In genomic region chr7:158402471-158402870, GRCh38 we compare ENCODE assay signal across 20 cellular contexts.
"Had no signal": no experiment of that assay in that cellular context is flagged by ENCODE, and none has a peak within 500 bp of the region (broad histone marks: within the 10 kb centered on the region; RNA-seq: fewer than 3 reads in every experiment).

No MANE protein-coding gene starts in this region.

- DNase-seq: activated CD4-positive, alpha-beta T cell treated with anti-CD3 and anti-CD28 coated beads, Interleukin-2, amount 10 ng/mL, durations not matched to agents 24 days and 14 days; activated CD8-positive, alpha-beta T cell treated with anti-CD3 and anti-CD28 coated beads, Interleukin-2, amount 10 ng/mL, durations not matched to agents 7 days and 5 days; activated naive CD4-positive, alpha-beta T cell; adrenal gland; hypothalamus; left ventricle myocardium superior; naive B cell; stimulated activated CD4-positive, alpha-beta T cell treated with anti-CD3 and anti-CD28 coated beads, Interleukin-2, amount 100 ng/mL, for 48 hours; stimulated activated CD8-positive, alpha-beta memory T cell treated with anti-CD3 and anti-CD28 coated beads, Interleukin-4, amount 100 ng/mL, for 48 hours; stimulated activated naive B cell treated with anti-CD40 and anti-IgM and Interleukin-4, amounts not matched to agents 10 μg/mL and 1 μg/mL and 100 μg/mL, for 72 hours; upper lobe of left lung had no signal

- H3K9me3 ChIP-seq: adrenal gland had no signal

- H3K4me3 ChIP-seq: adrenal gland, coronary artery, gastroesophageal sphincter, smooth muscle cell, thoracic aorta, upper lobe of left lung had no signal

- H3K27ac ChIP-seq: adrenal gland, coronary artery, gastroesophageal sphincter, thoracic aorta, upper lobe of left lung had no signal

- H3K4me1 Mint-ChIP-seq: activated CD4-positive, alpha-beta T cell treated with anti-CD3 and anti-CD28 coated beads, Interleukin-2, amount 10 ng/mL, durations not matched to agents 24 days and 14 days; central memory CD8-positive, alpha-beta T cell; memory B cell; naive B cell; stimulated activated naive B cell treated with anti-CD40 and anti-IgM and Interleukin-4, amounts not matched to agents 10 μg/mL and 1 μg/mL and 100 μg/mL, for 72 hours had no signal

- ATAC-seq: activated CD4-positive, CD25-positive, alpha-beta regulatory T cell treated with anti-CD3 and anti-CD28 coated beads, Interleukin-2, amount 50 U/mL, for 24 hours; activated CD8-positive, alpha-beta T cell treated with anti-CD3 and anti-CD28 coated beads, Interleukin-2, amount 10 ng/mL, durations not matched to agents 7 days and 5 days; gastroesophageal sphincter; left ventricle myocardium superior; sciatic nerve; stimulated activated naive B cell treated with anti-CD40 and anti-IgM and Interleukin-4, amounts not matched to agents 10 μg/mL and 1 μg/mL and 100 μg/mL, for 72 hours had no signal

- H3K4me1 ChIP-seq: adrenal gland, gastroesophageal sphincter had no signal

- H3K27ac Mint-ChIP-seq: activated CD4-positive, alpha-beta T cell treated with anti-CD3 and anti-CD28 coated beads, Interleukin-2, amount 10 ng/mL, durations not matched to agents 24 days and 14 days; activated CD8-positive, alpha-beta T cell treated with anti-CD3 and anti-CD28 coated beads, Interleukin-2, amount 10 ng/mL, durations not matched to agents 7 days and 5 days; activated naive CD8-positive, alpha-beta T cell; memory B cell; naive B cell; stimulated activated naive B cell treated with anti-CD40 and anti-IgM and Interleukin-4, amounts not matched to agents 10 μg/mL and 1 μg/mL and 100 μg/mL, for 72 hours had no signal

- H3K4me3 Mint-ChIP-seq: activated CD4-positive, alpha-beta T cell treated with anti-CD3 and anti-CD28 coated beads, Interleukin-2, amount 10 ng/mL, durations not matched to agents 24 days and 14 days; activated CD8-positive, alpha-beta T cell treated with anti-CD3 and anti-CD28 coated beads, Interleukin-2, amount 10 ng/mL, durations not matched to agents 7 days and 5 days; activated naive CD8-positive, alpha-beta T cell; central memory CD8-positive, alpha-beta T cell; memory B cell; naive B cell; stimulated activated naive B cell treated with anti-CD40 and anti-IgM and Interleukin-4, amounts not matched to agents 10 μg/mL and 1 μg/mL and 100 μg/mL, for 72 hours had no signal

- H3K36me3 ChIP-seq: adrenal gland, gastroesophageal sphincter, thoracic aorta, upper lobe of left lung had no signal

- H3K27me3 ChIP-seq: adrenal gland, upper lobe of left lung had no signal

- H3K4me2 ChIP-seq: smooth muscle cell had no signal

- H3K27me3 Mint-ChIP-seq: activated CD4-positive, alpha-beta T cell treated with anti-CD3 and anti-CD28 coated beads, Interleukin-2, amount 10 ng/mL, durations not matched to agents 24 days and 14 days; activated naive CD8-positive, alpha-beta T cell; memory B cell; naive B cell; stimulated activated naive B cell treated with anti-CD40 and anti-IgM and Interleukin-4, amounts not matched to agents 10 μg/mL and 1 μg/mL and 100 μg/mL, for 72 hours had no signal
